Comparison of ENCODE assay signal across 33 cellular contexts in the genomic region with DNA sequence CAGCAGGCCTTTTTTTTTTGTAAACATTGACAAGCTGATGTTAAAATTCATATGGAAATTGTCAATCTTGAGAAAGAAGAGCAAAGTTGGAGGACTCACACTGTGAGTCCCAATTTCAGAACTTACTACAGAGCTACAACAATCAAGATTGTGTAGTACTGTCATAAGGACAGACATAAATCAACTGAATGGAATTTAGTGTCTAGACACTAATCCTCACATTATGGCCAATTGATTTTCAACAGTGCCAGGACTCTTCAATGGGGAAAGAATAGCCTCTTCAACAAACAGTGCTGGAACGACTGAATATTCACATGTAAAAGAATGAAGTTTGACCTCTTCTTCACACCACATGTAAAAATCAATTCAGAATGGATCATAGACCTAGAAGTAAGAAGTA.
"Had no signal": no experiment of that assay in that cellular context is flagged by ENCODE, and none has a peak within 500 bp of the region (broad histone marks: within the 10 kb centered on the region; RNA-seq: fewer than 3 reads in every experiment).

No MANE protein-coding gene starts in this region.

- H3K4me3 ChIP-seq: adrenal gland, body of pancreas, breast epithelium, Peyer's patch had no signal

- H3K27me3 Mint-ChIP-seq: activated B cell treated with CpG ODN at 0.5 μM for 24 hours; activated CD4-positive, alpha-beta memory T cell treated with anti-CD3 and anti-CD28 coated beads for 36 hours had no signal

- H3K4me3 Mint-ChIP-seq: activated B cell treated with CpG ODN at 0.5 μM for 24 hours; activated CD4-positive, alpha-beta memory T cell treated with anti-CD3 and anti-CD28 coated beads for 36 hours; activated naive CD4-positive, alpha-beta T cell treated with anti-CD3 and anti-CD28 coated beads for 36 hours; activated T-cell treated with anti-CD3 and anti-CD28 coated beads, Interleukin-2, amount 50 U/mL, for 4 hours; activated T-helper 1 cell treated with anti-CD3 and anti-CD28 coated beads, Interleukin-12 subunit alpha, Interleukin-12 subunit beta, Interleukin-2, Interleukin-4 antibody, amounts not matched to agents 30 ng/mL and 10 ng/mL and 1 ng/mL, durations not matched to agents 14 hours and 24 hours and 36 hours had no signal

- H3K9me3 Mint-ChIP-seq: activated T-helper 1 cell treated with anti-CD3 and anti-CD28 coated beads, Interleukin-12 subunit alpha, Interleukin-12 subunit beta, Interleukin-2, Interleukin-4 antibody, amounts not matched to agents 30 ng/mL and 10 ng/mL and 1 ng/mL, durations not matched to agents 14 hours and 24 hours and 36 hours had no signal

- H3K27me3 ChIP-seq: adrenal gland, body of pancreas, breast epithelium, Peyer's patch had no signal

- H3K36me3 ChIP-seq: adrenal gland, breast epithelium, Peyer's patch had no signal

- H3K27ac Mint-ChIP-seq: activated B cell treated with CpG ODN at 0.5 μM for 24 hours; activated CD4-positive, alpha-beta memory T cell treated with anti-CD3 and anti-CD28 coated beads for 36 hours; activated naive CD4-positive, alpha-beta T cell treated with anti-CD3 and anti-CD28 coated beads for 36 hours; activated naive CD4-positive, alpha-beta T cell treated with anti-CD3 and anti-CD28 coated beads, Interleukin-2, amount 50 U/mL, for 72 hours; activated T-helper 1 cell treated with anti-CD3 and anti-CD28 coated beads, Interleukin-12 subunit alpha, Interleukin-12 subunit beta, Interleukin-2, Interleukin-4 antibody, amounts not matched to agents 30 ng/mL and 10 ng/mL and 1 ng/mL, durations not matched to agents 14 hours and 24 hours and 36 hours had no signal

- ATAC-seq: activated naive CD4-positive, alpha-beta T cell treated with anti-CD3 and anti-CD28 coated beads, Interleukin-2, amount 50 U/mL, for 72 hours; activated T-cell treated with anti-CD3 and anti-CD28 coated beads, Interleukin-2, amount 50 U/mL, for 4 hours; body of pancreas; PC-3; Right ventricle myocardium inferior had no signal

- DNase-seq: activated B cell treated with CpG ODN at 0.5 μM for 24 hours; activated CD4-positive, alpha-beta memory T cell treated with anti-CD3 and anti-CD28 coated beads for 36 hours; activated CD4-positive, alpha-beta T cell treated with anti-CD3 and anti-CD28 coated beads for 4 hours; activated CD4-positive, alpha-beta T cell treated with anti-CD3 and anti-CD28 coated beads, Interleukin-2, amount 50 U/mL, for 1 hour; activated CD4-positive, CD25-positive, alpha-beta regulatory T cell treated with anti-CD3 and anti-CD28 coated beads, Interleukin-2, amount 50 U/mL, for 72 hours; activated CD8-positive, alpha-beta memory T cell treated with anti-CD3 and anti-CD28 coated beads, Interleukin-2, amount 50 U/mL, for 4 hours; activated gamma-delta T cell treated with Interleukin-2 at 50 U/mL for 16 hours; activated naive CD4-positive, alpha-beta T cell treated with anti-CD3 and anti-CD28 coated beads for 36 hours; activated T-cell treated with anti-CD3 and anti-CD28 coated beads for 4 hours; activated T-cell treated with anti-CD3 and anti-CD28 coated beads, Interleukin-2, amount 50 U/mL, for 4 hours; adrenal gland; body of pancreas; Karpas-422; NCI-H1105; NCI-H1417 treated with DMSO at 0.1 percent for 48 hours; NCI-H187 treated with DMSO at 0.1 percent for 48 hours; NCI-H2081; NCI-H446; NCI-H69; NK-92 treated with Interleukin-12 subunit alpha and Interleukin-12 subunit beta, amount 100 ng/mL, for 24 hours; PC-3; Peyer's patch; RPMI8226; SIG-M5; SW 1271; T-helper 1 cell; T-helper 2 cell; T-helper 9 cell had no signal

- H3K9me3 ChIP-seq: body of pancreas, breast epithelium, Peyer's patch had no signal

- H3K27ac ChIP-seq: adrenal gland, body of pancreas, breast epithelium, Peyer's patch, VCaP had no signal

- H3K4me1 ChIP-seq: breast epithelium had no signal
